ENCODE assay signal across 8 cellular contexts in the genomic region with DNA sequence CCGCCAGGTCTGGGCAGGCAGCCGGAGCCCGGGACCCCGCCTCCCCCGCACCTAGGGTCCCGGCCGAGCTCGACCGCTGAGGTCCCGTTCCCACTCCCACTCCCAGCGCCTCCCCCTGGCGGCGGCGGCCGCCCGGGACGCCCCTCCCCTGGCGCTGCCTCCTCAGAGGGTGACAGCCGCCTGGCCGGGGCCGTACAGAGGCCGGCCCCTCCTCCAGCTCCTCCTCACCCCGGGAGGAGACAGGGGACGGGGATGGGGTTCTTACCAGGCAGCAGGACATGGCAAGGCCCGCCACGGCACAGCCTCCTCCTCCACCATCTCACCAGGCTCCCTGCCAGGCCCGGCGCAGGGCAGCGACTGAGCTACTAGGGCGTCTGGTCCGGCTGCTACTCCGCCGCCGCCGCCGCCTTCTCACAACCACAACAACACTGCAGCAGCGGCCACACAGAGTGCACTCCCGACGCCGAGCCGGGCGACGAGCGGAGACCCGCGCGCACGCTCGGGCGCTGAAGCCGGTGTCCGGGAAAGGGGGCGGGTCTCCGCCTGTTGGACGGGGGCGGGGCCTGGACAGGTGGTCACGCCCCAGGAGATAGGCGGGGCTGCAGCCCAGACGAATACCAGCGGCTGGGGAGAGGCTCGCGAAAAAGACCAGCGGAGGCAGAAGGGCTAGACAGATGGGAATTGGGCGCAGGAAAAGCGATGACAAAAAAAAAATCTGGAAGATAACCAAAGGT.
A peak's percentile ranks its signal among the peaks of the same experiment; 100 is the strongest.
DNase-seq lines count a peak whose midpoint lies in the region; ATAC-seq and TF ChIP-seq lines count a peak whose summit lies in the region.
"Not testable (repeated sequence)": the region's sequence is repeated elsewhere in the genome, so short reads cannot be mapped to it uniquely, and the experiment has no call there.

No MANE protein-coding gene starts in this region.

- not testable (repeated sequence) for TF ChIP-seq CTCF in RWPE2 (IDR thresholded peaks at IDR 0.05; ENCODE audit: poor library complexity, severe bottlenecking); gastroesophageal sphincter (IDR thresholded peaks at IDR 0.05); lower lobe of right lung (IDR thresholded peaks at IDR 0.05)

- H3K9me3 ChIP-seq in CD4-positive, alpha-beta memory T cell (ENCODE audit: control insufficient read depth in 1 of 2, low read length in 2 of 2); RWPE2 (ENCODE audit: severe bottlenecking); gastroesophageal sphincter; lower lobe of right lung: not testable (repeated sequence)

- H3K4me3 ChIP-seq in CD4-positive, alpha-beta memory T cell (ENCODE audit: low read length in 2 of 2); RWPE2 (ENCODE audit: severe bottlenecking); gastroesophageal sphincter; lower lobe of right lung: not testable (repeated sequence)

- not testable (repeated sequence) for TF ChIP-seq EP300 in gastroesophageal sphincter (IDR thresholded peaks at IDR 0.05)

- not testable (repeated sequence) for H3K4me1 ChIP-seq in CD4-positive, alpha-beta memory T cell (ENCODE audit: insufficient read depth, low read length); RWPE2 (ENCODE audit: insufficient read depth, poor library complexity, severe bottlenecking); gastroesophageal sphincter; lower lobe of right lung

- not testable (repeated sequence) for H3K27ac Mint-ChIP-seq in CD4-positive, alpha-beta memory T cell

- not testable (repeated sequence) for H3K36me3 Mint-ChIP-seq in CD4-positive, alpha-beta memory T cell

- H3K4me3 Mint-ChIP-seq in CD4-positive, alpha-beta memory T cell, result peak overlapping the region in 2 of 8 donors; percentile 26 to 75

- not testable (repeated sequence) for H3K36me3 ChIP-seq in CD4-positive, alpha-beta memory T cell (ENCODE audit: insufficient read depth, low read length); RWPE2 (ENCODE audit: low read depth); gastroesophageal sphincter; lower lobe of right lung

- CTCF ChIA-PET in CD4-positive, alpha-beta memory T cell (lab: Charles Lee; ENCODE audit: partially characterized antibody), result not testable (repeated sequence)

- POLR2A ChIA-PET in CD4-positive, alpha-beta memory T cell (lab: Charles Lee; ENCODE audit: partially characterized antibody), result not testable (repeated sequence)

- intact Hi-C loops in CD4-positive, alpha-beta memory T cell (cut with micrococcal nuclease); lower lobe of right lung (cut with DNase I): not testable (repeated sequence)

- not testable (repeated sequence) for TF ChIP-seq POLR2A in gastroesophageal sphincter (IDR thresholded peaks at IDR 0.05)

- H3K4me1 Mint-ChIP-seq in CD4-positive, alpha-beta memory T cell, result not testable (repeated sequence)

- ATAC-seq in RWPE2 (ENCODE audit: low read depth), result peak; percentile 86
- peak; percentile 65 for ATAC-seq in gastroesophageal sphincter
- ATAC-seq in lower lobe of right lung, result peak; percentile 42 to 83

- not testable (repeated sequence) for H3K9me3 Mint-ChIP-seq in CD4-positive, alpha-beta memory T cell

- WGBS in gastroesophageal sphincter (ENCODE audit: low coverage in 1 of 2), 2 donors, result no CpG with 5 or more reads among the region's 65 CpGs

- DNase-seq in CD4-positive, alpha-beta memory T cell, result peak in 3 of 5 donors; percentile 4 to 42 (median 21)
- not testable (repeated sequence) for DNase-seq in RWPE2 (ENCODE audit: low spot score); lower lobe of right lung
- DNase-seq in activated CD8-positive, alpha-beta memory T cell treated with anti-CD3 and anti-CD28 coated beads, Interleukin-2, amount 50 U/mL, for 24 hours (ENCODE audit: extremely low read depth), result peak; percentile 12
- peak; percentile 3 for DNase-seq in activated gamma-delta T cell treated with Interleukin-2 at 50 U/mL for 16 hours
- peak; percentile 82 for DNase-seq in stimulated activated CD4-positive, alpha-beta T cell treated with anti-CD3 and anti-CD28 coated beads, Interleukin-15, amount 100 ng/mL, for 24 hours
- peak; percentile 81 for DNase-seq in stimulated activated CD8-positive, alpha-beta memory T cell treated with anti-CD3 and anti-CD28 coated beads, Interleukin-4, amount 100 ng/mL, for 48 hours

- H3K27me3 ChIP-seq in CD4-positive, alpha-beta memory T cell (ENCODE audit: insufficient read depth, low read length); RWPE2 (ENCODE audit: insufficient read depth, poor library complexity, severe bottlenecking); gastroesophageal sphincter; lower lobe of right lung (ENCODE audit: low read depth): not testable (repeated sequence)

- H3K27me3 Mint-ChIP-seq in CD4-positive, alpha-beta memory T cell, result not testable (repeated sequence)

- H3K27ac ChIP-seq in CD4-positive, alpha-beta memory T cell (ENCODE audit: low read depth, low read length); RWPE2 (ENCODE audit: poor library complexity, severe bottlenecking); gastroesophageal sphincter; lower lobe of right lung: not testable (repeated sequence)
